Comparison of ENCODE assay signal across 41 cellular contexts in the genomic region with DNA sequence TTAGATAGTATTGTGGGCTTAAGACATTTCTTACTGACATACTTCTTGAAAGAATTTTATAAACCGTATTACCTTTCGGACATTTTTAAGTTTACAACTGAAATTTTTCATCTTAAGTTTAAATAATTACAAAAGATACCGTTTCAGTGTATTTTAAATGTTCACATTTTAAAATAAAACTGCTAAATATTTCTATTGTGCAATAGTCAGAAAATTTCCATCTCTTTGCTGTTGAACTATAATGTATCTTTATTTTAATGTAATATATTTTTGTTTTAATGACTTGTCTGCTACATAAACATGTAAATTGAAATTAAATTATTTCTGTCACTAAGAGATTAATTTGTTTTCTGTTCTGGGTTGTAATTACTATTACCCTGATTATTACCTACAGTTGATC.
"Had no signal": no experiment of that assay in that cellular context is flagged by ENCODE, and none has a peak within 500 bp of the region (broad histone marks: within the 10 kb centered on the region; RNA-seq: fewer than 3 reads in every experiment).

No MANE protein-coding gene starts in this region.

- ATAC-seq: activated CD8-positive, alpha-beta T cell treated with anti-CD3 and anti-CD28 coated beads, Interleukin-2, amount 10 ng/mL, durations not matched to agents 7 days and 5 days; activated naive CD8-positive, alpha-beta T cell treated with anti-CD3 and anti-CD28 coated beads, Interleukin-2, amount 50 U/mL, for 24 hours; activated T-cell treated with anti-CD3 and anti-CD28 coated beads, Interleukin-2, amount 50 U/mL, for 4 hours; PC-3; Right ventricle myocardium inferior; SK-N-SH treated with all-trans-retinoic acid at 6 μM for 48 hours; T-cell had no signal

- H3K27ac Mint-ChIP-seq: activated CD4-positive, alpha-beta T cell treated with anti-CD3 and anti-CD28 coated beads, Interleukin-2, amount 10 ng/mL, durations not matched to agents 24 days and 14 days; activated CD8-positive, alpha-beta T cell treated with anti-CD3 and anti-CD28 coated beads, Interleukin-2, amount 10 ng/mL, durations not matched to agents 7 days and 5 days; activated naive CD4-positive, alpha-beta T cell treated with anti-CD3 and anti-CD28 coated beads, Interleukin-2, amount 10 ng/mL, durations not matched to agents 7 days and 5 days; activated naive CD8-positive, alpha-beta T cell; activated naive CD8-positive, alpha-beta T cell treated with anti-CD3 and anti-CD28 coated beads, Interleukin-2, amount 50 U/mL, for 24 hours; activated T-helper 1 cell treated with anti-CD3 and anti-CD28 coated beads, Interleukin-12 subunit alpha, Interleukin-12 subunit beta, Interleukin-2, Interleukin-4 antibody, amounts not matched to agents 30 ng/mL and 10 ng/mL and 1 ng/mL, durations not matched to agents 14 hours and 24 hours and 36 hours; T-cell had no signal

- FAIRE-seq: bronchial epithelial cell had no signal

- H3K27me3 ChIP-seq: MG63, Peyer's patch had no signal

- H3K4me3 ChIP-seq: MG63, Peyer's patch had no signal

- H3K4me3 Mint-ChIP-seq: activated CD4-positive, alpha-beta T cell treated with anti-CD3 and anti-CD28 coated beads, Interleukin-2, amount 10 ng/mL, durations not matched to agents 24 days and 14 days; activated CD8-positive, alpha-beta T cell treated with anti-CD3 and anti-CD28 coated beads, Interleukin-2, amount 10 ng/mL, durations not matched to agents 7 days and 5 days; activated naive CD4-positive, alpha-beta T cell treated with anti-CD3 and anti-CD28 coated beads, Interleukin-2, amount 10 ng/mL, durations not matched to agents 7 days and 5 days; activated naive CD8-positive, alpha-beta T cell; activated naive CD8-positive, alpha-beta T cell treated with anti-CD3 and anti-CD28 coated beads, Interleukin-2, amount 50 U/mL, for 24 hours; activated T-cell treated with anti-CD3 and anti-CD28 coated beads, Interleukin-2, amount 50 U/mL, for 4 hours; activated T-helper 1 cell treated with anti-CD3 and anti-CD28 coated beads, Interleukin-12 subunit alpha, Interleukin-12 subunit beta, Interleukin-2, Interleukin-4 antibody, amounts not matched to agents 30 ng/mL and 10 ng/mL and 1 ng/mL, durations not matched to agents 14 hours and 24 hours and 36 hours; brain; T-cell had no signal

- H3K36me3 ChIP-seq: WERI-Rb-1 had no signal

- H3K4me1 ChIP-seq: Peyer's patch had no signal

- DNase-seq: activated CD4-positive, alpha-beta T cell treated with anti-CD3 and anti-CD28 coated beads for 1 hour; activated CD4-positive, alpha-beta T cell treated with anti-CD3 and anti-CD28 coated beads, Interleukin-2, amount 10 ng/mL, durations not matched to agents 24 days and 14 days; activated CD4-positive, alpha-beta T cell treated with anti-CD3 and anti-CD28 coated beads, Interleukin-2, amount 50 U/mL, for 48 hours; activated CD4-positive, CD25-positive, alpha-beta regulatory T cell; activated CD8-positive, alpha-beta memory T cell treated with anti-CD3 and anti-CD28 coated beads, Interleukin-2, amount 50 U/mL, for 4 hours; activated CD8-positive, alpha-beta T cell treated with anti-CD3 and anti-CD28 coated beads, Interleukin-2, amount 10 ng/mL, durations not matched to agents 7 days and 5 days; activated gamma-delta T cell treated with Interleukin-2 at 50 U/mL for 16 hours; activated naive CD4-positive, alpha-beta T cell treated with anti-CD3 and anti-CD28 coated beads, Interleukin-2, amount 10 ng/mL, durations not matched to agents 7 days and 5 days; activated naive CD8-positive, alpha-beta T cell treated with anti-CD3 and anti-CD28 coated beads, Interleukin-2, amount 50 U/mL, for 24 hours; activated T-cell treated with anti-CD3 and anti-CD28 coated beads for 4 hours; activated T-cell treated with anti-CD3 and anti-CD28 coated beads, Interleukin-2, amount 50 U/mL, for 4 hours; anterior cingulate cortex; caudate nucleus; cerebellar nuclear complex; Kasumi-1; MG63; NCI-H1048; NCI-H1105 treated with DMSO at 0.1 percent for 48 hours; NCI-H1436; NCI-H1694; NCI-H1930; NCI-H2081 treated with DMSO at 0.1 percent for 48 hours; NCI-H226; NCI-H446 treated with DMSO at 0.1 percent for 48 hours; NCI-H524; NCI-H69; NK-92 treated with Interleukin-12 subunit alpha and Interleukin-12 subunit beta, amount 100 ng/mL, for 24 hours; PC-3; Peyer's patch; SIG-M5; T-cell; T-helper 2 cell; T-helper 9 cell; WERI-Rb-1 had no signal

- H3K9me3 ChIP-seq: MG63, Peyer's patch had no signal

- H3K27ac ChIP-seq: Peyer's patch, RWPE1, WERI-Rb-1 had no signal

- H3K9me3 Mint-ChIP-seq: activated naive CD8-positive, alpha-beta T cell treated with anti-CD3 and anti-CD28 coated beads, Interleukin-2, amount 50 U/mL, for 24 hours; activated T-cell treated with anti-CD3 and anti-CD28 coated beads, Interleukin-2, amount 50 U/mL, for 4 hours had no signal

- H3K27me3 Mint-ChIP-seq: activated CD4-positive, alpha-beta T cell treated with anti-CD3 and anti-CD28 coated beads, Interleukin-2, amount 10 ng/mL, durations not matched to agents 24 days and 14 days; activated naive CD4-positive, alpha-beta T cell treated with anti-CD3 and anti-CD28 coated beads, Interleukin-2, amount 10 ng/mL, durations not matched to agents 7 days and 5 days; activated naive CD8-positive, alpha-beta T cell; activated naive CD8-positive, alpha-beta T cell treated with anti-CD3 and anti-CD28 coated beads, Interleukin-2, amount 50 U/mL, for 24 hours; T-cell had no signal
